Comparison of ENCODE assay signal across 10 cellular contexts in genomic region chr1:241592273-241592958, GRCh38. TPM values are rescaled to one million over a fixed set of nuclear protein-coding genes. Genes with fewer than 3 reads are reported as not detected.
DNase-seq lines count a peak whose midpoint lies in the region; ATAC-seq and TF ChIP-seq lines count a peak whose summit lies in the region.
"Had no signal": no experiment of that assay in that cellular context is flagged by ENCODE, and none has a peak within 500 bp of the region (broad histone marks: within the 10 kb centered on the region; RNA-seq: fewer than 3 reads in every experiment).

No MANE protein-coding gene starts in this region.

- H3K4me1 ChIP-seq in ACC112 (ENCODE audit: control insufficient read depth, insufficient read depth, low read length, unreplicated experiment) (peaks cover 25% of the 10 kb centered on the region), adipocyte (ENCODE audit: control insufficient read depth, insufficient read depth, low read length) (peaks cover 15% of the 10 kb centered on the region), ovary (ENCODE audit: insufficient read depth) (no peaks in the 10 kb centered on the region), testis (no peaks in the 10 kb centered on the region)

- WGBS in ovary, 3 donors: 90 to 93% (median 91%) methylated on average over 3 of the region's 3 CpGs
- WGBS in testis, 2 donors: 87 to 92% methylated on average over 3 of the region's 3 CpGs

- H3K79me2 ChIP-seq in ACC112 (ENCODE audit: control insufficient read depth, insufficient read depth, low read length, unreplicated experiment): no peaks in the 10 kb centered on the region

- no peak for TF ChIP-seq EP300 in ovary (IDR thresholded peaks at IDR 0.05)

- H3K9ac ChIP-seq in adipocyte (ENCODE audit: low read length): no peak overlapping the region

- TF ChIP-seq POLR2A in ovary (IDR thresholded peaks at IDR 0.05): no peak
- TF ChIP-seq POLR2A in testis (IDR thresholded peaks at IDR 0.05): no peak

- TF ChIP-seq CTCF in ovary (IDR thresholded peaks at IDR 0.05) (no peak), testis (IDR thresholded peaks at IDR 0.05) (no peak)

- peak; percentile 75 for ATAC-seq in GM19023 (IDR thresholded peaks at IDR 0.05; ENCODE audit: unreplicated experiment)
- ATAC-seq in HG03135 (IDR thresholded peaks at IDR 0.05; ENCODE audit: unreplicated experiment): peak; percentile 54

- H3K36me3 ChIP-seq in ACC112 (ENCODE audit: insufficient read depth, low read length) (peaks cover 10% of the 10 kb centered on the region), adipocyte (ENCODE audit: control insufficient read depth, insufficient read depth, low read length, severe bottlenecking) (no peaks in the 10 kb centered on the region), ovary (no peaks in the 10 kb centered on the region), testis (ENCODE audit: low read depth, missing control alignments) (no peaks in the 10 kb centered on the region)

- peak; percentile 46 for DNase-seq in adipocyte (ENCODE audit: low read depth)
- no peak for DNase-seq in ovary
- DNase-seq in DMS79 (lab: John Stamatoyannopoulos, UW): no peak
- DNase-seq in testis: no peak
- DNase-seq in head of caudate nucleus: no peak
- DNase-seq: NCI-H774 had no signal

- H2AFZ ChIP-seq in ACC112 (ENCODE audit: low read length, unreplicated experiment): no peak overlapping the region

- peak overlapping the region; percentile 33 for H3K27ac ChIP-seq in ACC112 (ENCODE audit: low read depth, low read length)
- H3K27ac ChIP-seq in ovary: no peak overlapping the region
- H3K27ac ChIP-seq in testis: no peak overlapping the region

- no peaks in the 10 kb centered on the region for H3K9me3 ChIP-seq in adipocyte (ENCODE audit: control insufficient read depth, low read length)
- no peaks in the 10 kb centered on the region for H3K9me3 ChIP-seq in ovary
- no peaks in the 10 kb centered on the region for H3K9me3 ChIP-seq in testis

- intact Hi-C loops in ovary (cut with DNase I) (no loop called here), testis (cut with DNase I; ENCODE audit: low total_unique reads) (no loop called here), head of caudate nucleus (cut with DNase I) (no loop called here)

- H3K4me3 ChIP-seq in ACC112 (ENCODE audit: low read depth, low read length): no peak overlapping the region
- no peak overlapping the region for H3K4me3 ChIP-seq in adipocyte (ENCODE audit: low read length)
- H3K4me3 ChIP-seq in ovary: no peak overlapping the region
- no peak overlapping the region for H3K4me3 ChIP-seq in testis

- H3K27me3 ChIP-seq in ACC112 (ENCODE audit: insufficient read depth, low read length): no peaks in the 10 kb centered on the region
- no peaks in the 10 kb centered on the region for H3K27me3 ChIP-seq in adipocyte (replicated peaks; ENCODE audit: control insufficient read depth, insufficient read depth, low read length)
- no peaks in the 10 kb centered on the region for H3K27me3 ChIP-seq in ovary
- no peaks in the 10 kb centered on the region for H3K27me3 ChIP-seq in testis

RNA-seq across cellular contexts. Expression of gene CHML, which starts 47.8 kb away (rescaled TPM):
- total RNA-seq in ovary (10 to 100 TPM in 5 of 7 donors, 1 to 10 TPM in 2; 5.5 to 25.1 (median 16.2) TPM), testis (10 to 100 TPM; 20.0 to 26.2 TPM)
- polyA plus RNA-seq in ovary (1 to 10 TPM; 5.3 to 6.7 TPM), testis (ENCODE audit: insufficient read depth, low read depth, low replicate concordance) (5.8 TPM)

RNA-seq across cellular contexts. Expression of gene OPN3, which starts 47.8 kb away (rescaled TPM):
- total RNA-seq in ovary (10 to 100 TPM in 2 of 7 donors, 1 to 10 TPM in 5; 5.3 to 30.3 (median 9.5) TPM), testis (10 to 100 TPM; 41.4 to 45.8 TPM)
- polyA plus RNA-seq in ovary (10 to 100 TPM in 1 of 2 donors, 1 to 10 TPM in 1; 6.0 to 19.1 TPM), testis (ENCODE audit: insufficient read depth, low read depth, low replicate concordance) (25.8 TPM)

RNA-seq across cellular contexts. Expression of gene WDR64, which starts 59.7 kb away (rescaled TPM):
- total RNA-seq in ovary: under 1 TPM in 5 of 7 donors, not detected in 2; 0.15 to 0.67 (median 0.41) TPM
- polyA plus RNA-seq in ovary: under 1 TPM; 0.10 to 0.22 TPM
- total RNA-seq in testis: 1 to 10 TPM; 4.3 to 5.5 TPM
- polyA plus RNA-seq in testis (ENCODE audit: insufficient read depth, low read depth, low replicate concordance): 7.1 TPM
- total RNA-seq: neural crest cell had no signal
